Comparison of ENCODE assay signal across 8 cellular contexts in the genomic region with DNA sequence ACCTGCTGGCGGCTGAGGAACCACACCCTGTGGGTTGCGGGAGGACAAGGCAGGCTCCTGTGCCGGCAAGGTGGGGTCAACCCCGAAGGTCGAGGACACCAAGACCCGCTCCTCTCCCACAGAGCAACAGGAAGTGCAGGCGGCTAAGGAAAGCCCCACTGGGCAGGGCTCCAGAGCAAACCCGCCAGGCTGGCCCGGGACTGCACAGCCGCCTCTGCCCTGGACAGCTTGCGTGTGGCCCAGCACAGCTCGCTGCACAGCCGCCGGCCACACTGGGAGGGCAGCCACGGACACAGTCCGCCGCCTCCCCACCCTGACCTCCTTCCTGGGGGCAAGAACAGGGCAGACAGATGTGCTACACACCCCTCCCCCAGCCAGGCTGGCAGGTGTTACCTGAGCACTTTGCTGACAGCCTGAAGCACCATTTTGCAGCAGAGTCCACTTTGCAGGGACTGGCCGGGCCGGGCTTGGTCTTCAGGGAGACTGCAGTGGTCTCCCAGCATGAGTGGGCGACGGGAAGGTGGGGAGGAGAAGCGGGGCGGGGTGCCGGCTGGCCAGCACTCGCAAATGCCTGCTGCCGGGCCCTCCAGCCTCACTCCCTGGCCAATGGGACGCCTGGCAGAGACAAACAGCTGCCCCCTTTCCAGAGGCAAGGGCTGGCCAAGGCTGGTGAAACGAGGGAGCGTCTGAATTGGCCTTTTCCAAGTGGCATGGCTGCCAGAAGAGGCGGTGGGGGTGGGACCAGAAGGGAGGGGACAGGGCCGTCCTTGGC. TPM values are rescaled to one million over a fixed set of nuclear protein-coding genes. Genes with fewer than 3 reads are reported as not detected.
DNase-seq lines count a peak whose midpoint lies in the region; ATAC-seq, FAIRE-seq and TF ChIP-seq lines count a peak whose summit lies in the region.

A gene with protein sequence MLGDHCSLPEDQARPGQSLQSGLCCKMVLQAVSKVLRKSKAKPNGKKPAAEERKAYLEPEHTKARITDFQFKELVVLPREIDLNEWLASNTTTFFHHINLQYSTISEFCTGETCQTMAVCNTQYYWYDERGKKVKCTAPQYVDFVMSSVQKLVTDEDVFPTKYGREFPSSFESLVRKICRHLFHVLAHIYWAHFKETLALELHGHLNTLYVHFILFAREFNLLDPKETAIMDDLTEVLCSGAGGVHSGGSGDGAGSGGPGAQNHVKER (minus strand): TSS at position 726 of the 772 bp plus-strand sequence. CDS start 223 bp downstream, at position 503.

- H3K27ac Mint-ChIP-seq in Caco-2 (ENCODE audit: unreplicated experiment), result no peak within 1 kb of the TSS

- H3K4me3 Mint-ChIP-seq in Caco-2 (ENCODE audit: unreplicated experiment), result no peak within 1 kb of the TSS

- TF ChIP-seq CTCF in Caco-2 (IDR thresholded peaks at IDR 0.05; ENCODE audit: insufficient read depth in 1 of 2, low read depth in 1 of 2, low read length in 1 of 2, severe bottlenecking in 1 of 2, unreplicated experiment in 1 of 2), result no peak
- TF ChIP-seq CTCF in omental fat pad (IDR thresholded peaks at IDR 0.05), result no peak

- no peaks in the 10 kb centered on the region for H3K4me1 Mint-ChIP-seq in Caco-2 (ENCODE audit: low read depth, unreplicated experiment)

- ATAC-seq in omental fat pad (ENCODE audit: low FRiP score), result no peak
- ATAC-seq in GM18909 (IDR thresholded peaks at IDR 0.05; ENCODE audit: poor library complexity, unreplicated experiment), result no peak
- ATAC-seq in GM18868 (IDR thresholded peaks at IDR 0.05; ENCODE audit: unreplicated experiment), result no peak

- H3K4me3 ChIP-seq in Caco-2 (ENCODE audit: low read depth, low read length), result no peak within 1 kb of the TSS

- intact Hi-C loops in Caco-2 (cut with micrococcal nuclease; ENCODE audit: unreplicated experiment), result no loop called here

- CTCF ChIA-PET in Caco-2 (lab: Charles Lee), result no interaction called here

- H3K27me3 ChIP-seq in Caco-2 (replicated peaks; ENCODE audit: control insufficient read depth, insufficient read depth, low read length), result no peaks in the 10 kb centered on the region

- DNase-seq in Caco-2 (no peak), RPMI7951 (ENCODE audit: low read depth) (no peak), frontal cortex (ENCODE audit: low spot score in 2 of 2) (no peak), omental fat pad (ENCODE audit: low spot score) (no peak), NCI-H2227 treated with DMSO at 0.1 percent for 48 hours (lab: John Stamatoyannopoulos, UW) (no peak), SIG-M5 treated with dmso at 0.1 percent for 504 hours (lab: John Stamatoyannopoulos, UW; ENCODE audit: unreplicated experiment) (no peak)

- no peaks in the 10 kb centered on the region for H3K36me3 ChIP-seq in Caco-2 (ENCODE audit: control insufficient read depth, insufficient read depth, low read length)

- no peaks in the 10 kb centered on the region for H3K9me3 Mint-ChIP-seq in Caco-2 (ENCODE audit: unreplicated experiment)

- H3K27me3 Mint-ChIP-seq in Caco-2 (ENCODE audit: insufficient read depth, unreplicated experiment), result no peaks in the 10 kb centered on the region

- POLR2A ChIA-PET in Caco-2 (lab: Charles Lee), result no interaction called here

- H3K4me1 ChIP-seq in Caco-2, result no peaks in the 10 kb centered on the region

- H3K9me3 ChIP-seq in Caco-2, result no peaks in the 10 kb centered on the region

- BruUV-seq in Caco-2 (replicated peaks; lab: Mats Ljungman, UMichigan), result no TSS peak

- no peak for FAIRE-seq in frontal cortex (lab: Jason Lieb, UNC)

- H3K36me3 Mint-ChIP-seq in Caco-2 (ENCODE audit: insufficient read depth, unreplicated experiment), result no peaks in the 10 kb centered on the region

RNA-seq across cellular contexts. Expression of the gene that starts here (rescaled TPM):
- total RNA-seq in Caco-2 (2022), result 29.6 and 32.7 TPM in 2 replicates
- total RNA-seq in RPMI7951 (2014; rRNA removed; shearing (Covaris generic)), result 15.1 and 24.3 TPM in 2 replicates
- total RNA-seq in frontal cortex, result 15.1 TPM
- 10 to 100 TPM; 27.3 to 64.9 (median 34.1) TPM for total RNA-seq in omental fat pad
